In genomic region chr6:41638002-41638800, GRCh38 we compare ENCODE assay signal across 9 cellular contexts. TPM values are rescaled to one million over a fixed set of nuclear protein-coding genes. Genes with fewer than 3 reads are reported as not detected.
DNase-seq lines count a peak whose midpoint lies in the region; ATAC-seq and TF ChIP-seq lines count a peak whose summit lies in the region.
"Had no signal": no experiment of that assay in that cellular context is flagged by ENCODE, and none has a peak within 500 bp of the region (broad histone marks: within the 10 kb centered on the region; RNA-seq: fewer than 3 reads in every experiment).

TSS of gene MDFI (plus strand) at chr6:41638468. CDS start at chr6:41638750, 282 bp downstream.

- DNase-seq in HT1080 (ENCODE audit: low read depth) = no peak
- no peak for DNase-seq in activated naive CD8-positive, alpha-beta T cell treated with anti-CD3 and anti-CD28 coated beads for 36 hours
- no peak for DNase-seq in sigmoid colon
- DNase-seq in HCEC 1CT = no peak
- DNase-seq in C1 segment of cervical spinal cord (lab: John Stamatoyannopoulos, UW) = no peak
- no peak for DNase-seq in HuH-7.5 (ENCODE audit: low spot score)
- DNase-seq: activated CD4-positive, alpha-beta T cell treated with anti-CD3 and anti-CD28 coated beads, Interleukin-2, amount 50 U/mL, for 4 hours had no signal

- H3K4me3 ChIP-seq in iPS-11a (ENCODE audit: low read depth, low read length) = peak within 1 kb of the TSS; percentile 74
- peak within 1 kb of the TSS; percentile 21 to 53 (median 44) for H3K4me3 ChIP-seq in sigmoid colon

- 1 to 3% methylated on average over 75 of the region's 75 CpGs for WGBS in sigmoid colon, 2 donors

- no peak within 1 kb of the TSS for H3K27ac Mint-ChIP-seq in activated naive CD8-positive, alpha-beta T cell treated with anti-CD3 and anti-CD28 coated beads for 36 hours

- H3K36me3 Mint-ChIP-seq in activated naive CD8-positive, alpha-beta T cell treated with anti-CD3 and anti-CD28 coated beads for 36 hours = no peaks in the 10 kb centered on the region

- H3K9me3 Mint-ChIP-seq in activated naive CD8-positive, alpha-beta T cell treated with anti-CD3 and anti-CD28 coated beads for 36 hours = no peaks in the 10 kb centered on the region

- peaks cover 59% of the 10 kb centered on the region for H3K27me3 Mint-ChIP-seq in activated naive CD8-positive, alpha-beta T cell treated with anti-CD3 and anti-CD28 coated beads for 36 hours

- H3K4me3 Mint-ChIP-seq in activated naive CD8-positive, alpha-beta T cell treated with anti-CD3 and anti-CD28 coated beads for 36 hours = peak within 1 kb of the TSS; percentile 64

- H3K36me3 ChIP-seq in sigmoid colon = no peaks in the 10 kb centered on the region

- TF ChIP-seq CTCF in sigmoid colon (IDR thresholded peaks at IDR 0.05) = no peak

- TF ChIP-seq POLR2A in sigmoid colon (IDR thresholded peaks at IDR 0.05) = no peak

- H3K27me3 ChIP-seq in sigmoid colon = peaks cover 23 to 48% (median 39%) of the 10 kb centered on the region in 3 donors

- no peak for ATAC-seq in HG03439 (IDR thresholded peaks at IDR 0.05; ENCODE audit: unreplicated experiment)

- peak within 1 kb of the TSS in 2 of 4 donors; percentile 28 to 44 for H3K27ac ChIP-seq in sigmoid colon

- peaks cover 0 to 29% (median 25%) of the 10 kb centered on the region in 4 donors for H3K4me1 ChIP-seq in sigmoid colon

- H3K9me3 ChIP-seq in sigmoid colon = no peaks in the 10 kb centered on the region

- peaks cover 3% of the 10 kb centered on the region for H3K4me1 Mint-ChIP-seq in activated naive CD8-positive, alpha-beta T cell treated with anti-CD3 and anti-CD28 coated beads for 36 hours

- intact Hi-C loops in sigmoid colon (cut with DNase I) = no loop called here

- no peak for TF ChIP-seq EP300 in sigmoid colon (IDR thresholded peaks at IDR 0.05)

RNA-seq across cellular contexts. Expression of gene MDFI, which starts in this region (rescaled TPM):
- 40.3 and 45.8 TPM in 2 replicates for total RNA-seq in HT1080 (2014; rRNA removed; shearing (Covaris generic))
- 46.9 and 62.8 TPM in 2 replicates for polyA plus RNA-seq in HT1080 (2015; cell fraction: cytosol; rRNA removed)
- 52.6 and 59.2 TPM in 2 replicates for polyA plus RNA-seq in HT1080 (2015; cell fraction: nucleus; rRNA removed)
- total RNA-seq in activated naive CD8-positive, alpha-beta T cell treated with anti-CD3 and anti-CD28 coated beads for 36 hours = not detected
- 1 to 10 TPM; 2.9 to 8.6 (median 5.1) TPM for total RNA-seq in sigmoid colon
- 1 to 10 TPM in 2 of 3 donors, under 1 TPM in 1; 0.69 to 7.7 (median 4.2) TPM for polyA plus RNA-seq in sigmoid colon
